Comparison of ENCODE assay signal across 18 cellular contexts in the genomic region with DNA sequence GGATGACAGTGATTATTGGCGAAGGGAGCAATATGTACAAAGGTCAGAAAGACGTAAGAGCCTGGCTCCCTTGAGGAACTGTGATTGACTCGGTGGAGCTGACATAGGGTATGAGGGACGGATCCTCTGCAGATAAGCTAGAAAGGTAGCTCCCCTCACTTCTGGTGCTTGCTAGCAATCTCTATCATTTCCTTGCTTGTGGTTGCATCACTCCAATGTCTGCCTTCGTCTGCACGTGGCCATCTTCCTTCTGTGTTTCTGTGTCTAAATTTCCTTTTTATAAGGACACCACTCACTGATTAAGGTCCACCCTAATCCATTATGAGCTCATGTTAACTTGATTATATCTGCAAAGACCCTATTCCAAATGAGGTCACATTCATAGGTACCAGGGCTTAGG. TPM values are rescaled to one million over a fixed set of nuclear protein-coding genes. Genes with fewer than 3 reads are reported as not detected.
DNase-seq lines count a peak whose midpoint lies in the region; ATAC-seq, FAIRE-seq and TF ChIP-seq lines count a peak whose summit lies in the region.
"Had no signal": no experiment of that assay in that cellular context is flagged by ENCODE, and none has a peak within 500 bp of the region (broad histone marks: within the 10 kb centered on the region; RNA-seq: fewer than 3 reads in every experiment).

No MANE protein-coding gene starts in this region.

- H2BK12ac ChIP-seq in H1 (ENCODE audit: low read depth, low read length) = peak overlapping the region; percentile 62; the same call in 1 of the 2 replicates
- H2BK12ac ChIP-seq in neuronal stem cell (ENCODE audit: low read length) = no peak overlapping the region

- no peak for FAIRE-seq in H1 (lab: Jason Lieb, UNC)
- FAIRE-seq: GM12892 had no signal

- no peak for TF ChIP-seq CTCF in H1 (IDR thresholded peaks at IDR 0.05; ENCODE audit: control extremely low read depth in 1 of 3, insufficient read depth in 1 of 3, low read depth in 1 of 3, low read length in 3 of 3)

- H2BK20ac ChIP-seq in H1 (ENCODE audit: low read length) = no peak overlapping the region

- H3K27ac ChIP-seq in H1 (ENCODE audit: low read depth, low read length) (no peak overlapping the region), neuronal stem cell (replicated peaks; ENCODE audit: low read length) (no peak overlapping the region)

- H3K18ac ChIP-seq in H1 (ENCODE audit: extremely low read depth, low read length) = no peak overlapping the region
- peak overlapping the region; percentile 68 for H3K18ac ChIP-seq in neuronal stem cell (ENCODE audit: low read length)

- H3K23ac ChIP-seq in H1 (ENCODE audit: insufficient read length) (no peak overlapping the region), neuronal stem cell (ENCODE audit: low read depth, low read length, poor library complexity) (no peak overlapping the region)

- H3K4me2 ChIP-seq in H1 (ENCODE audit: insufficient read depth in 1 of 2, low read depth in 2 of 2, low read length in 2 of 2) (no peak overlapping the region), neuronal stem cell (ENCODE audit: insufficient read depth, low read length, poor library complexity, severe bottlenecking) (no peak overlapping the region)

- no peak overlapping the region for H4K91ac ChIP-seq in H1 (replicated peaks; ENCODE audit: insufficient read length, low read length)
- H4K91ac ChIP-seq in neuronal stem cell (ENCODE audit: low read depth, low read length, poor library complexity) = no peak overlapping the region

- no peaks in the 10 kb centered on the region for H3K23me2 ChIP-seq in H1 (ENCODE audit: low read depth, low read length)

- H3K14ac ChIP-seq in H1 (ENCODE audit: insufficient read length) = no peak overlapping the region
- no peak overlapping the region for H3K14ac ChIP-seq in neuronal stem cell (ENCODE audit: low read length)

- H2AK5ac ChIP-seq in H1 (ENCODE audit: low read depth, low read length) = no peak overlapping the region
- H2AK5ac ChIP-seq in neuronal stem cell (ENCODE audit: low read depth, low read length) = peak overlapping the region; percentile 35

- no peak for ATAC-seq in GM21786 (IDR thresholded peaks at IDR 0.05; ENCODE audit: unreplicated experiment)

- no peaks in the 10 kb centered on the region for H3K79me1 ChIP-seq in H1 (ENCODE audit: low read depth, low read length)
- no peaks in the 10 kb centered on the region for H3K79me1 ChIP-seq in neuronal stem cell (ENCODE audit: low read depth, low read length)

- peak; percentile 57 for DNase-seq in NCI-H82 (lab: John Stamatoyannopoulos, UW)
- peak; percentile 24 for DNase-seq in OCI-M1 (lab: John Stamatoyannopoulos, UW)
- no peak for DNase-seq in H1 (ENCODE audit: low read depth in 1 of 2, low spot score in 2 of 2)
- DNase-seq in neuronal stem cell (ENCODE audit: low spot score) = no peak
- no peak for DNase-seq in GF-D8 (lab: John Stamatoyannopoulos, UW)
- DNase-seq in NCI-H446 treated with DMSO at 0.1 percent for 48 hours (lab: John Stamatoyannopoulos, UW) = no peak
- DNase-seq in NCI-H2227 treated with DMSO at 0.1 percent for 48 hours (lab: John Stamatoyannopoulos, UW) = no peak
- DNase-seq: C1 segment of cervical spinal cord; Calu3; CD4-positive, alpha-beta memory T cell; COR-L47; DMS53; DMS79 treated with DMSO at 0.1 percent for 48 hours; GOT3; H7; HCEC 1CT had no signal

- no peak for TF ChIP-seq RAD21 in H1 (IDR thresholded peaks at IDR 0.05 in 1 of 2, conservative IDR thresholded peaks at IDR 0.05 in 1 of 2; ENCODE audit: low read depth in 2 of 2, low read length in 2 of 2)

- H3K56ac ChIP-seq in H1 (replicated peaks; ENCODE audit: insufficient read length, low read depth, low read length) = no peak overlapping the region

- H3K4me3 ChIP-seq in H1 (ENCODE audit: extremely low read depth in 1 of 4, insufficient read depth in 2 of 4, low read depth in 3 of 4, low read length in 4 of 4) (no peak overlapping the region), neuronal stem cell (ENCODE audit: low read length in 2 of 2) (no peak overlapping the region)

- no peak for TF ChIP-seq EP300 in H1 (IDR thresholded peaks at IDR 0.05; ENCODE audit: borderline replicate concordance in 1 of 2, low read depth in 2 of 2, low read length in 2 of 2)

- no peaks in the 10 kb centered on the region for H4K20me1 ChIP-seq in H1 (replicated peaks in 1 of 2; ENCODE audit: control insufficient read depth in 1 of 2, insufficient read depth in 2 of 2, low read length in 2 of 2)

- no peak for TF ChIP-seq POLR2A in H1 (IDR thresholded peaks at IDR 0.05; ENCODE audit: control extremely low read depth in 1 of 2, low read depth in 2 of 2, low read length in 2 of 2)

- WGBS in H1 (ENCODE audit: extremely low coverage in 1 of 2, insufficient coverage in 1 of 2, insufficient read length in 1 of 2, insufficient replicate concordance in 2 of 2, low coverage in 1 of 2, low lambda C conversion rate in 2 of 2, missing lambda C conversion rate in 1 of 2), 2 experiments = 85% methylated on average over 6 of the region's 6 CpGs; no CpG with 5 or more reads in 1 of the 2 experiments
- WGBS in neuronal stem cell (ENCODE audit: extremely low coverage in 2 of 2, insufficient read length in 2 of 2, insufficient replicate concordance in 1 of 2), 2 donors = no CpG with 5 or more reads among the region's 6 CpGs

- H2BK5ac ChIP-seq in H1 (ENCODE audit: low read depth, low read length) (no peak overlapping the region), neuronal stem cell (ENCODE audit: low read length) (peak overlapping the region; percentile 0)

- H2BK120ac ChIP-seq in H1 (replicated peaks; ENCODE audit: low read depth, low read length) (no peak overlapping the region), neuronal stem cell (ENCODE audit: low read depth, low read length) (no peak overlapping the region)

- no peaks in the 10 kb centered on the region for H3K9me3 ChIP-seq in H1 (ENCODE audit: insufficient read depth in 2 of 2, low read depth in 1 of 2, low read length in 1 of 2)
- no peaks in the 10 kb centered on the region for H3K9me3 ChIP-seq in neuronal stem cell (replicated peaks in 1 of 2; ENCODE audit: control insufficient read depth in 2 of 2, insufficient read depth in 1 of 2, low read depth in 1 of 2, low read length in 2 of 2)

- peaks cover 0 to 16% (median 4%) of the 10 kb centered on the region in 4 experiments; a peak in 5 of 7 replicates for H3K27me3 ChIP-seq in H1 (replicated peaks in 1 of 4; ENCODE audit: control insufficient read depth in 3 of 4, extremely low read depth in 1 of 4, insufficient read depth in 3 of 4, low read length in 3 of 4)
- peaks cover 0 to 59% (median 0%) of the 10 kb centered on the region in 3 experiments for H3K27me3 ChIP-seq in neuronal stem cell (ENCODE audit: control insufficient read depth in 3 of 3, insufficient read depth in 3 of 3, low read depth in 1 of 3, low read length in 3 of 3)

- H3K79me2 ChIP-seq in H1 (ENCODE audit: control insufficient read depth in 1 of 2, insufficient read depth in 2 of 2, low read length in 2 of 2) = no peaks in the 10 kb centered on the region

- POLR2A ChIA-PET in H1 (lab: Charles Lee; ENCODE audit: partially characterized antibody) = no interaction called here

- no peak overlapping the region for H4K5ac ChIP-seq in H1 (ENCODE audit: insufficient read length, low read depth, low read length)

- H2BK15ac ChIP-seq in H1 (ENCODE audit: low read length) (no peak overlapping the region), neuronal stem cell (ENCODE audit: low read length) (no peak overlapping the region)

- H2AFZ ChIP-seq in H1 (ENCODE audit: low read length) (no peak overlapping the region), neuronal stem cell (ENCODE audit: low read length) (no peak overlapping the region)

- H3K4me1 ChIP-seq in H1 (replicated peaks in 1 of 4; ENCODE audit: control insufficient read depth in 3 of 4, insufficient read depth in 4 of 4, low read length in 3 of 4) (0 out of 7 replicates have a peak, but pooled peaks cover 0 to 2% (median under 1%) of the 10 kb centered on the region in 4 experiments), neuronal stem cell (ENCODE audit: control insufficient read depth in 2 of 2, insufficient read depth in 1 of 2, low read depth in 1 of 2, low read length in 2 of 2) (peaks cover 0 to 40% of the 10 kb centered on the region in 2 donors)

- CTCF ChIA-PET in H1 (lab: Charles Lee; ENCODE audit: partially characterized antibody) = interaction anchor here (0.9 to 8.9 kb wide), 5 partner anchors 10 to 112 kb away, joined by 3 to 64 read pairs (median 5); no protein-coding TSS in a partner anchor

- H4K8ac ChIP-seq in H1 (ENCODE audit: extremely low read depth, insufficient read depth, low read length) (no peak overlapping the region), neuronal stem cell (ENCODE audit: low read depth, low read length) (no peak overlapping the region)

- H3K9ac ChIP-seq in H1 (replicated peaks in 1 of 4; ENCODE audit: extremely low read depth in 1 of 4, low read depth in 3 of 4, low read length in 3 of 4) (no peak overlapping the region), neuronal stem cell (ENCODE audit: low read depth, low read length, poor library complexity) (no peak overlapping the region)

- no peak overlapping the region for H3K4ac ChIP-seq in H1 (replicated peaks; ENCODE audit: insufficient read length, low read depth, low read length)
- H3K4ac ChIP-seq in neuronal stem cell (ENCODE audit: low read length) = no peak overlapping the region

- H3K36me3 ChIP-seq in H1 (ENCODE audit: control insufficient read depth in 2 of 4, insufficient read depth in 4 of 4, low read length in 3 of 4) (no peaks in the 10 kb centered on the region), neuronal stem cell (replicated peaks in 1 of 2; ENCODE audit: control insufficient read depth in 2 of 2, insufficient read depth in 2 of 2, low read length in 2 of 2) (no peaks in the 10 kb centered on the region)

TF ChIP-seq in H1, 55 proteins besides CTCF, POLR2A, EP300 and RAD21:
- TF ChIP-seq GABPA (IDR thresholded peaks at IDR 0.05; ENCODE audit: borderline replicate concordance, insufficient read depth, low read length) = no peak
- no peak for TF ChIP-seq HDAC6 (IDR thresholded peaks at IDR 0.05; ENCODE audit: low read depth, low read length)

RNA-seq across cellular contexts. Expression of gene LMAN1, which starts 22.9 kb away (rescaled TPM):
- 69.7 and 73.6 TPM in 2 replicates for total RNA-seq in H1 (2021; fragmentation: NEBNext Ultra II Directional; extraction: Animal tissue kit (Norgen Biotek cat#: 25700))
- 17.5 and 20.3 TPM in 2 replicates for polyA plus RNA-seq in H1 (2011; rRNA removed)
- polyA plus RNA-seq in H1 (2011; cell fraction: cytosol; rRNA removed) = 34.2 TPM
- 18.9 TPM for polyA plus RNA-seq in H1 (2011; cell fraction: nucleus; rRNA removed)
- polyA plus RNA-seq in H1 (2012, experiment 1 of 2) = 29.2 to 45.2 TPM (median 37.2 TPM) in 4 replicates
- polyA plus RNA-seq in H1 (2012, experiment 2 of 2) = 2.2 TPM
- polyA plus RNA-seq in H1 (2013, experiment 1 of 2) = 121 TPM
- polyA plus RNA-seq in H1 (2013, experiment 2 of 2) = 135 TPM
- 29.3 and 42.9 TPM in 2 replicates for polyA minus RNA-seq in H1 (2011; rRNA and poly(A)+ RNA removed)
- 75.4 TPM for polyA minus RNA-seq in H1 (2011; cell fraction: cytosol; rRNA and poly(A)+ RNA removed)
- polyA minus RNA-seq in H1 (2011; cell fraction: nucleus; rRNA and poly(A)+ RNA removed) = 86.4 TPM
- polyA plus RNA-seq in neuronal stem cell (2013, experiment 1 of 2) = 211 TPM
- polyA plus RNA-seq in neuronal stem cell (2013, experiment 2 of 2) = 227 TPM

Comparison
In these comparisons a context has a peak if more than half of its experiments do, and no peak if none do; other contexts are left out.
1. DNase-seq: peak in NCI-H82 (single experiment) and OCI-M1 (single experiment); none in H1 (0 of 2), neuronal stem cell (single experiment), GF-D8 (single experiment), NCI-H446 treated with DMSO at 0.1 percent for 48 hours (single experiment) and NCI-H2227 treated with DMSO at 0.1 percent for 48 hours (single experiment).